ENCODE assay signal across 10 cellular contexts in genomic region chr3:129602730-129603560, GRCh38. TPM values are rescaled to one million over a fixed set of nuclear protein-coding genes. Genes with fewer than 3 reads are reported as not detected.
DNase-seq lines count a peak whose midpoint lies in the region; ATAC-seq and TF ChIP-seq lines count a peak whose summit lies in the region.
"Had no signal": no experiment of that assay in that cellular context is flagged by ENCODE, and none has a peak within 500 bp of the region (broad histone marks: within the 10 kb centered on the region; RNA-seq: fewer than 3 reads in every experiment).

No MANE protein-coding gene starts in this region.

- peak overlapping the region; percentile 59 for H3K56ac ChIP-seq in mesendoderm (ENCODE audit: low read length)

- ATAC-seq in HG03439 (IDR thresholded peaks at IDR 0.05; ENCODE audit: unreplicated experiment) (no peak), HG02970 (IDR thresholded peaks at IDR 0.05; ENCODE audit: low FRiP score, unreplicated experiment) (no peak)

- no peak overlapping the region for H3K18ac ChIP-seq in mesendoderm (ENCODE audit: low read length)

- H3K27me3 ChIP-seq in duodenal mucosa (ENCODE audit: control insufficient read depth in 1 of 2, insufficient read depth in 2 of 2, low read length in 2 of 2) (peaks cover 22 to 36% of the 10 kb centered on the region in 2 donors), mesendoderm (ENCODE audit: insufficient read depth, low read length, poor library complexity) (no peaks in the 10 kb centered on the region), vagina (no peaks in the 10 kb centered on the region)

- no peak overlapping the region for H2BK15ac ChIP-seq in mesendoderm (replicated peaks; ENCODE audit: low read depth)

- peaks cover 26% of the 10 kb centered on the region for H3K79me1 ChIP-seq in mesendoderm (ENCODE audit: low read length)

- peak overlapping the region in 1 of 2 donors; percentile 18 for H3K9ac ChIP-seq in duodenal mucosa (ENCODE audit: low read depth in 1 of 2, low read length in 2 of 2)
- peak overlapping the region; percentile 28 for H3K9ac ChIP-seq in mesendoderm (ENCODE audit: low read length)

- H3K4me1 ChIP-seq in duodenal mucosa (ENCODE audit: control insufficient read depth in 1 of 2, insufficient read depth in 2 of 2, low read length in 2 of 2) = peaks cover 5 to 63% of the 10 kb centered on the region in 2 donors
- H3K4me1 ChIP-seq in mesendoderm (ENCODE audit: control insufficient read depth, low read depth, low read length) = peaks cover 40% of the 10 kb centered on the region
- H3K4me1 ChIP-seq in vagina = peaks cover 76% of the 10 kb centered on the region

- H4K5ac ChIP-seq in mesendoderm (ENCODE audit: low read length) = no peak overlapping the region

- peak in 1 of 2 donors; percentile 44 for TF ChIP-seq POLR2A in vagina (IDR thresholded peaks at IDR 0.05)

- no peak for TF ChIP-seq CTCF in vagina (IDR thresholded peaks at IDR 0.05)

- H3K4ac ChIP-seq in mesendoderm (ENCODE audit: low read depth, low read length) = no peak overlapping the region

- H3K4me2 ChIP-seq in mesendoderm (ENCODE audit: low read length) = peak overlapping the region; percentile 82

- H3K36me3 ChIP-seq in duodenal mucosa (ENCODE audit: control insufficient read depth in 1 of 2, insufficient read depth in 2 of 2, low read length in 2 of 2) = no peaks in the 10 kb centered on the region
- no peaks in the 10 kb centered on the region for H3K36me3 ChIP-seq in mesendoderm (ENCODE audit: control insufficient read depth, insufficient read depth, low read length)
- no peaks in the 10 kb centered on the region for H3K36me3 ChIP-seq in vagina

- H3K9me3 ChIP-seq in duodenal mucosa (ENCODE audit: control insufficient read depth in 1 of 2, low read length in 2 of 2) = no peaks in the 10 kb centered on the region
- no peaks in the 10 kb centered on the region for H3K9me3 ChIP-seq in vagina

- DNase-seq in SIG-M5 treated with dmso at 0.1 percent for 504 hours (lab: John Stamatoyannopoulos, UW; ENCODE audit: unreplicated experiment) = peak; percentile 18
- no peak for DNase-seq in SIG-M5 (lab: John Stamatoyannopoulos, UW)
- peak; percentile 88 for DNase-seq in mesendoderm
- no peak for DNase-seq in vagina (ENCODE audit: extremely low spot score in 2 of 2)
- no peak for DNase-seq in 8988T

- H3K4me3 ChIP-seq in duodenal mucosa (ENCODE audit: low read depth in 1 of 2, low read length in 2 of 2) (peak overlapping the region; percentile 63 to 70), mesendoderm (ENCODE audit: low read length) (no peak overlapping the region), vagina (peak overlapping the region; percentile 68 to 80)

- no peak overlapping the region for H3K23ac ChIP-seq in mesendoderm (ENCODE audit: low read length)

- no CpG with 5 or more reads among the region's 15 CpGs for WGBS in mesendoderm (ENCODE audit: extremely low coverage, insufficient coverage, low lambda C conversion rate)

- H2AK5ac ChIP-seq in mesendoderm (ENCODE audit: low read length) = no peak overlapping the region

- intact Hi-C loops in vagina (cut with DNase I) = no loop called here

- peak overlapping the region; percentile 33 for H2BK5ac ChIP-seq in mesendoderm (ENCODE audit: low read length)

- H4K8ac ChIP-seq in mesendoderm (ENCODE audit: low read depth, low read length) = no peak overlapping the region

- H2BK120ac ChIP-seq in mesendoderm (ENCODE audit: low read depth, low read length) = no peak overlapping the region

- peaks cover 77% of the 10 kb centered on the region for H3K79me2 ChIP-seq in mesendoderm (ENCODE audit: control insufficient read depth, insufficient read depth, low read length)

- H3K27ac ChIP-seq in duodenal mucosa (ENCODE audit: low read depth, low read length) (no peak overlapping the region), mesendoderm (ENCODE audit: low read depth, low read length) (peak overlapping the region; percentile 16), vagina (peak overlapping the region; percentile 91)
- H3K27ac ChIP-seq: C4-2B, HL-60 had no signal

RNA-seq across cellular contexts. Expression of gene PLXND1, which starts 3.5 kb away (rescaled TPM):
- polyA plus RNA-seq in mesendoderm (2013, experiment 1 of 2) = 94.2 TPM
- polyA plus RNA-seq in mesendoderm (2013, experiment 2 of 2) = 90.0 TPM
- total RNA-seq in vagina = 96.5 TPM

RNA-seq across cellular contexts. Expression of gene H1-8, which starts 60.0 kb away (rescaled TPM):
- polyA plus RNA-seq in mesendoderm (2013, experiment 1 of 2) = 0.06 TPM
- polyA plus RNA-seq in mesendoderm (2013, experiment 2 of 2) = 0.15 TPM
- total RNA-seq in vagina = not detected

Comparison
In these comparisons a context has a peak if more than half of its experiments do, and no peak if none do; other contexts are left out.
1. DNase-seq: peak in SIG-M5 treated with dmso at 0.1 percent for 504 hours (single experiment) and mesendoderm (single experiment); none in SIG-M5 (single experiment), vagina (0 of 2) and 8988T (single experiment).